ENCODE assay signal across 34 cellular contexts in the genomic region with DNA sequence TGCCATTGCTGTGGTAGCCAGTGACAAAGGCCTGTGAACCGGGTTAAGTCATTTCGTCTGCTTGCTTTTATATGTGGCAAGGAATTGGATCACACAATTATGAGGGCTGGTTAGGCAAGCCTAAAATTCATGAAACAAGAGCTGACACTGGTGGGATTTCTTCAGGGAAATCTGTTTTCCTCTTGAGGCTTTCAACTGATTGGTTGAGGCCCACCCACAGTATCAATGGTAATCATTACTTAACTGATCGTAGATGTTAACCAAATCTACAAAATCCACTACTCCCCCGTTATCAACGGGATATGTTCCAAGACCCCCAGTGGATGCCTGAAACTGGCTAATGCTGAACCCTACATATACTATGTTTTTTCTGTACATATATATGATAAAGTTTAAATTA. TPM values are rescaled to one million over a fixed set of nuclear protein-coding genes. Genes with fewer than 3 reads are reported as not detected.
"Had no signal": no experiment of that assay in that cellular context is flagged by ENCODE, and none has a peak within 500 bp of the region (broad histone marks: within the 10 kb centered on the region; RNA-seq: fewer than 3 reads in every experiment).

No MANE protein-coding gene starts in this region.

- H3K4me3 ChIP-seq: esophagus squamous epithelium, gastrocnemius medialis, heart right ventricle, left lung, lower lobe of right lung, mucosa of descending colon had no signal

- H3K27ac ChIP-seq: epithelial cell of prostate, esophagus squamous epithelium, gastrocnemius medialis, heart right ventricle, left lung, lower lobe of right lung had no signal

- ATAC-seq: esophagus mucosa, gastrocnemius medialis, heart right ventricle, left cardiac atrium, left lung, left ventricle myocardium superior, lower lobe of right lung, mucosa of descending colon had no signal

- FAIRE-seq: endometrium, islet of Langerhans, keratinocyte had no signal

- H3K4me1 ChIP-seq: esophagus squamous epithelium, gastrocnemius medialis, heart right ventricle, left lung, lower lobe of right lung had no signal

- H3K27me3 ChIP-seq: esophagus squamous epithelium, gastrocnemius medialis, heart right ventricle, left lung had no signal

- DNase-seq: cortex of kidney; effector CD8-positive, alpha-beta T cell; effector memory CD8-positive, alpha-beta T cell; endodermal cell; erythroblast; esophagus squamous epithelium; foreskin fibroblast; foreskin melanocyte; gastrocnemius medialis; glutamatergic neuron; head of caudate nucleus; heart right ventricle; hippocampal formation; left cardiac atrium; left lung; left ventricle myocardium superior; lower lobe of right lung; mesenchymal stem cell; mucosa of descending colon; naive B cell had no signal

- H3K9me3 ChIP-seq: esophagus squamous epithelium, gastrocnemius medialis, heart right ventricle, left lung, lower lobe of right lung, mucosa of descending colon had no signal

RNA-seq across cellular contexts. Expression of gene GPR119, which starts 29.3 kb away (rescaled TPM):
- total RNA-seq: dermis microvascular lymphatic vessel endothelial cell; endodermal cell; esophagus mucosa; esophagus squamous epithelium; gastrocnemius medialis; glomerular endothelial cell; heart right ventricle; kidney epithelial cell; left cardiac atrium; left lung; left ventricle myocardium superior; lower leg skin; lower lobe of right lung; lung microvascular endothelial cell; mesenteric fat pad; mesothelial cell of epicardium; myocyte; naive thymus-derived CD8-positive, alpha-beta T cell had no signal
- polyA plus RNA-seq: heart right ventricle; keratinocyte; naive thymus-derived CD8-positive, alpha-beta T cell had no signal
